ENCODE assay signal across 1 cellular context in genomic region chr6:144104898-144105487, GRCh38.
A peak's percentile ranks its signal among the peaks of the same experiment; 100 is the strongest.
TF ChIP-seq lines count a peak whose summit lies in the region.

No MANE protein-coding gene starts in this region.

TF ChIP-seq in HepG2, 621 proteins besides CTCF, POLR2A, EP300 and RAD21 (continued from another document):
- TF ChIP-seq RNF219 (CRISPR knock-in tag; IDR thresholded peaks at IDR 0.05) = no peak
- TF ChIP-seq HNRNPH1 (optimal IDR thresholded peaks at IDR 0.05; ENCODE audit: low read depth, low read length) = no peak
- TF ChIP-seq MXD4 (CRISPR knock-in tag; IDR thresholded peaks at IDR 0.05) = no peak
- TF ChIP-seq ZNF792 (CRISPR knock-in tag; IDR thresholded peaks at IDR 0.05) = no peak
- TF ChIP-seq ZNF3 (CRISPR knock-in tag; IDR thresholded peaks at IDR 0.05) = no peak
- TF ChIP-seq ZNF512B (CRISPR knock-in tag; IDR thresholded peaks at IDR 0.05; ENCODE audit: borderline replicate concordance) = no peak
- no peak for TF ChIP-seq ZNF160 (CRISPR knock-in tag; IDR thresholded peaks at IDR 0.05)
- TF ChIP-seq ZNF770 (CRISPR knock-in tag; IDR thresholded peaks at IDR 0.05) = no peak
- TF ChIP-seq ZNF543 (CRISPR knock-in tag; IDR thresholded peaks at IDR 0.05) = no peak
- TF ChIP-seq ZNF883 (CRISPR knock-in tag; IDR thresholded peaks at IDR 0.05; ENCODE audit: not compliant biosample characterization) = no peak
- TF ChIP-seq CEBPB (IDR thresholded peaks at IDR 0.05; ENCODE audit: borderline replicate concordance, low read depth, low read length) = no peak
- TF ChIP-seq KAT7 (CRISPR knock-in tag; IDR thresholded peaks at IDR 0.05; ENCODE audit: borderline replicate concordance) = no peak
- no peak for TF ChIP-seq ZNF646 (CRISPR knock-in tag; IDR thresholded peaks at IDR 0.05)
- no peak for TF ChIP-seq ZNF7 (CRISPR knock-in tag; IDR thresholded peaks at IDR 0.05)
- no peak for TF ChIP-seq FOXK2 (IDR thresholded peaks at IDR 0.05)
- no peak for TF ChIP-seq MIER3 (CRISPR knock-in tag; IDR thresholded peaks at IDR 0.05; ENCODE audit: borderline replicate concordance)
- no peak for TF ChIP-seq MBNL3 (CRISPR knock-in tag; conservative IDR thresholded peaks at IDR 0.05)
- no peak for TF ChIP-seq ZNF737 (CRISPR knock-in tag; IDR thresholded peaks at IDR 0.05; ENCODE audit: borderline replicate concordance)
- TF ChIP-seq ZNF644 (CRISPR knock-in tag; IDR thresholded peaks at IDR 0.05; ENCODE audit: low read depth) = no peak
- TF ChIP-seq ZNF558 (CRISPR knock-in tag; IDR thresholded peaks at IDR 0.05; ENCODE audit: borderline replicate concordance) = no peak
- TF ChIP-seq FUBP1 (CRISPR knock-in tag; IDR thresholded peaks at IDR 0.05; ENCODE audit: borderline replicate concordance) = no peak
- TF ChIP-seq KDM6A (CRISPR knock-in tag; IDR thresholded peaks at IDR 0.05; ENCODE audit: low read depth) = no peak
- no peak for TF ChIP-seq NR1H2 (CRISPR knock-in tag; IDR thresholded peaks at IDR 0.05; ENCODE audit: borderline replicate concordance, low read depth)
- peak; percentile 97 for TF ChIP-seq STAG1 (CRISPR knock-in tag; IDR thresholded peaks at IDR 0.05)
- no peak for TF ChIP-seq ZNF263 (CRISPR knock-in tag; IDR thresholded peaks at IDR 0.05)
- TF ChIP-seq GLMP (CRISPR knock-in tag; IDR thresholded peaks at IDR 0.05; ENCODE audit: borderline replicate concordance) = no peak
- no peak for TF ChIP-seq DRAP1 (CRISPR knock-in tag; IDR thresholded peaks at IDR 0.05)
- no peak for TF ChIP-seq RFX1 (IDR thresholded peaks at IDR 0.05)
- TF ChIP-seq ZFP36L2 (CRISPR knock-in tag; IDR thresholded peaks at IDR 0.05) = no peak
- no peak for TF ChIP-seq BCL3 (CRISPR knock-in tag; IDR thresholded peaks at IDR 0.05)
